ENCODE assay signal across 9 cellular contexts in genomic region chr3:12193485-12194165, GRCh38. TPM values are rescaled to one million over a fixed set of nuclear protein-coding genes. Genes with fewer than 3 reads are reported as not detected.
A peak's percentile ranks its signal among the peaks of the same experiment; 100 is the strongest.
DNase-seq lines count a peak whose midpoint lies in the region; ATAC-seq, FAIRE-seq and TF ChIP-seq lines count a peak whose summit lies in the region.
"Had no signal": no experiment of that assay in that cellular context is flagged by ENCODE, and none has a peak within 500 bp of the region (broad histone marks: within the 10 kb centered on the region; RNA-seq: fewer than 3 reads in every experiment).

No MANE protein-coding gene starts in this region.

- H3K4me1 Mint-ChIP-seq in activated T-cell treated with anti-CD3 and anti-CD28 coated beads, Interleukin-2, amount 50 U/mL, for 24 hours (ENCODE audit: low read depth) = peaks cover 75% of the 10 kb centered on the region
- H3K4me1 Mint-ChIP-seq in CD4-positive, alpha-beta memory T cell = peaks cover 0 to 5% (median under 1%) of the 10 kb centered on the region in 4 donors

- H3K79me2 ChIP-seq in endothelial cell of umbilical vein (ENCODE audit: control insufficient read depth, insufficient read depth, low read length) = no peaks in the 10 kb centered on the region

- H2AK5ac ChIP-seq in neuronal stem cell (ENCODE audit: low read depth, low read length) = no peak overlapping the region

- H3K79me1 ChIP-seq in neuronal stem cell (ENCODE audit: low read depth, low read length) = no peaks in the 10 kb centered on the region

- peak; percentile 90 for FAIRE-seq in endothelial cell of umbilical vein (lab: Jason Lieb, UNC)
- FAIRE-seq: G401.6 had no signal

- no peak for TF ChIP-seq CTCF in Peyer's patch (IDR thresholded peaks at IDR 0.05)
- TF ChIP-seq CTCF in endothelial cell of umbilical vein (IDR thresholded peaks at IDR 0.05; ENCODE audit: extremely low read depth in 1 of 2, insufficient read depth in 1 of 2, low read depth in 1 of 2, low read length in 2 of 2) = no peak
- TF ChIP-seq CTCF in retinal pigment epithelial cell (conservative IDR thresholded peaks at IDR 0.05; ENCODE audit: low read depth, low read length) = no peak

- no peak overlapping the region for H3K4me3 ChIP-seq in Peyer's patch
- H3K4me3 ChIP-seq in endothelial cell of umbilical vein (replicated peaks in 1 of 3; ENCODE audit: insufficient read depth in 1 of 3, low read depth in 1 of 3, low read length in 3 of 3) = no peak overlapping the region
- no peak overlapping the region for H3K4me3 ChIP-seq in retinal pigment epithelial cell (ENCODE audit: low read length)
- no peak overlapping the region for H3K4me3 ChIP-seq in neuronal stem cell (ENCODE audit: low read length in 2 of 2)
- no peak overlapping the region for H3K4me3 ChIP-seq in CD4-positive, alpha-beta memory T cell (ENCODE audit: low read length in 2 of 2)

- H2AFZ ChIP-seq in endothelial cell of umbilical vein (ENCODE audit: low read depth, low read length) = no peak overlapping the region
- H2AFZ ChIP-seq in neuronal stem cell (ENCODE audit: low read length) = no peak overlapping the region

- H3K36me3 ChIP-seq in Peyer's patch (no peaks in the 10 kb centered on the region), endothelial cell of umbilical vein (ENCODE audit: control insufficient read depth in 2 of 2, extremely low read depth in 1 of 2, insufficient read depth in 2 of 2, low read length in 2 of 2) (no peaks in the 10 kb centered on the region), neuronal stem cell (replicated peaks in 1 of 2; ENCODE audit: control insufficient read depth in 2 of 2, insufficient read depth in 2 of 2, low read length in 2 of 2) (no peaks in the 10 kb centered on the region)
- no peaks in the 10 kb centered on the region for H3K36me3 ChIP-seq in CD4-positive, alpha-beta memory T cell (ENCODE audit: insufficient read depth, low read length)

- no peak overlapping the region for H2BK12ac ChIP-seq in neuronal stem cell (ENCODE audit: low read length)

- peak; percentile 65 for DNase-seq in activated T-cell treated with anti-CD3 and anti-CD28 coated beads, Interleukin-2, amount 50 U/mL, for 24 hours
- no peak for DNase-seq in activated T-cell treated with anti-CD3 and anti-CD28 coated beads, Interleukin-2, amount 50 U/mL, for 1 hour
- DNase-seq in Peyer's patch (peak in 1 of 3 donors; percentile 79), endothelial cell of umbilical vein (ENCODE audit: low read depth, low spot score) (peak; percentile 79), retinal pigment epithelial cell (ENCODE audit: low read depth) (peak; percentile 97), neuronal stem cell (ENCODE audit: low spot score) (no peak)
- DNase-seq in CD4-positive, alpha-beta memory T cell = no peak

- H4K8ac ChIP-seq in neuronal stem cell (ENCODE audit: low read depth, low read length) = no peak overlapping the region

- H3K4me3 Mint-ChIP-seq in activated T-cell treated with anti-CD3 and anti-CD28 coated beads, Interleukin-2, amount 50 U/mL, for 24 hours = peak overlapping the region; percentile 48
- H3K4me3 Mint-ChIP-seq in CD4-positive, alpha-beta memory T cell = no peak overlapping the region

- H3K14ac ChIP-seq in neuronal stem cell (ENCODE audit: low read length) = no peak overlapping the region

- H2BK5ac ChIP-seq in neuronal stem cell (ENCODE audit: low read length) = no peak overlapping the region

- H3K27ac ChIP-seq in Peyer's patch (peak overlapping the region in 3 of 4 donors; percentile 14 to 79 (median 67)), endothelial cell of umbilical vein (ENCODE audit: insufficient read depth, low read depth, low read length) (peak overlapping the region; percentile 84), neuronal stem cell (replicated peaks; ENCODE audit: low read length) (no peak overlapping the region)
- no peak overlapping the region for H3K27ac ChIP-seq in CD4-positive, alpha-beta memory T cell (ENCODE audit: low read depth, low read length)

- intact Hi-C loops in endothelial cell of umbilical vein (cut with micrococcal nuclease) = loop anchor here (1.0 to 5.0 kb wide), 3 partner anchors 13 to 212 kb away; no protein-coding TSS in a partner anchor
- intact Hi-C loops in CD4-positive, alpha-beta memory T cell (cut with micrococcal nuclease) = no loop called here

- BruUV-seq in endothelial cell of umbilical vein (replicated peaks; lab: Mats Ljungman, UMichigan) = no TSS peak

- no peaks in the 10 kb centered on the region for H3K9me3 Mint-ChIP-seq in activated T-cell treated with anti-CD3 and anti-CD28 coated beads, Interleukin-2, amount 50 U/mL, for 24 hours
- H3K9me3 Mint-ChIP-seq in CD4-positive, alpha-beta memory T cell = no peaks in the 10 kb centered on the region

- H3K9me1 ChIP-seq in endothelial cell of umbilical vein (replicated peaks; ENCODE audit: control insufficient read depth, extremely low read depth, insufficient read depth, low read length) = no peaks in the 10 kb centered on the region

- H4K91ac ChIP-seq in neuronal stem cell (ENCODE audit: low read depth, low read length, poor library complexity) = no peak overlapping the region

- WGBS in neuronal stem cell (ENCODE audit: extremely low coverage in 2 of 2, insufficient read length in 2 of 2, insufficient replicate concordance in 1 of 2), 2 donors = no CpG with 5 or more reads among the region's 1 CpG

- POLR2A ChIA-PET in endothelial cell of umbilical vein (lab: Charles Lee) = no interaction called here
- POLR2A ChIA-PET in CD4-positive, alpha-beta memory T cell (lab: Charles Lee; ENCODE audit: partially characterized antibody) = no interaction called here

- H3K36me3 Mint-ChIP-seq in activated T-cell treated with anti-CD3 and anti-CD28 coated beads, Interleukin-2, amount 50 U/mL, for 24 hours (ENCODE audit: low read depth) = no peaks in the 10 kb centered on the region
- H3K36me3 Mint-ChIP-seq in CD4-positive, alpha-beta memory T cell = no peaks in the 10 kb centered on the region

- no peak overlapping the region for H3K4ac ChIP-seq in neuronal stem cell (ENCODE audit: low read length)

- no peak overlapping the region for H3K9ac ChIP-seq in endothelial cell of umbilical vein (replicated peaks; ENCODE audit: extremely low read depth, insufficient read depth, low read length)
- no peak overlapping the region for H3K9ac ChIP-seq in neuronal stem cell (ENCODE audit: low read depth, low read length, poor library complexity)

- H3K23ac ChIP-seq in neuronal stem cell (ENCODE audit: low read depth, low read length, poor library complexity) = no peak overlapping the region

- H3K27me3 ChIP-seq in Peyer's patch = no peaks in the 10 kb centered on the region
- H3K27me3 ChIP-seq in endothelial cell of umbilical vein (ENCODE audit: control insufficient read depth in 2 of 2, insufficient read depth in 2 of 2, low read length in 2 of 2) = no peaks in the 10 kb centered on the region
- peaks cover 0 to 8% (median 0%) of the 10 kb centered on the region in 3 experiments for H3K27me3 ChIP-seq in neuronal stem cell (ENCODE audit: control insufficient read depth in 3 of 3, insufficient read depth in 3 of 3, low read depth in 1 of 3, low read length in 3 of 3)
- no peaks in the 10 kb centered on the region for H3K27me3 ChIP-seq in CD4-positive, alpha-beta memory T cell (ENCODE audit: insufficient read depth, low read length)

- H3K9me3 ChIP-seq in Peyer's patch (no peaks in the 10 kb centered on the region), endothelial cell of umbilical vein (replicated peaks; ENCODE audit: control insufficient read depth, insufficient read depth, low read length) (no peaks in the 10 kb centered on the region), neuronal stem cell (replicated peaks in 1 of 2; ENCODE audit: control insufficient read depth in 2 of 2, insufficient read depth in 1 of 2, low read depth in 1 of 2, low read length in 2 of 2) (no peaks in the 10 kb centered on the region)
- H3K9me3 ChIP-seq in CD4-positive, alpha-beta memory T cell (ENCODE audit: control insufficient read depth in 1 of 2, low read length in 2 of 2) = no peaks in the 10 kb centered on the region

- dilution Hi-C loops in endothelial cell of umbilical vein (cut with MboI; ENCODE audit: extremely low pct_ligation_motif_present, low sequenced_read_pairs) = no loop called here

- H3K4me2 ChIP-seq in endothelial cell of umbilical vein (ENCODE audit: insufficient read depth, low read length) = peak overlapping the region; percentile 43
- H3K4me2 ChIP-seq in neuronal stem cell (ENCODE audit: insufficient read depth, low read length, poor library complexity, severe bottlenecking) = no peak overlapping the region

- CTCF ChIA-PET in endothelial cell of umbilical vein (lab: Charles Lee) = interaction anchor here (0.8 kb wide), 1 partner anchor 16 kb away, joined by 4 read pairs; no protein-coding TSS in a partner anchor
- CTCF ChIA-PET in CD4-positive, alpha-beta memory T cell (lab: Charles Lee; ENCODE audit: partially characterized antibody) = interaction anchor here (1.2 kb wide), 1 partner anchor 10 kb away, joined by 3 read pairs; no protein-coding TSS in a partner anchor

- H2BK15ac ChIP-seq in neuronal stem cell (ENCODE audit: low read length) = no peak overlapping the region

- TF ChIP-seq POLR2A in Peyer's patch (IDR thresholded peaks at IDR 0.05) (no peak), endothelial cell of umbilical vein (IDR thresholded peaks at IDR 0.05; ENCODE audit: low read depth, low read length) (no peak)

- peaks cover 0 to 28% (median 2%) of the 10 kb centered on the region in 4 donors for H3K4me1 ChIP-seq in Peyer's patch
- H3K4me1 ChIP-seq in endothelial cell of umbilical vein (ENCODE audit: control insufficient read depth, extremely low read depth, insufficient read depth, low read length) = peaks cover 23% of the 10 kb centered on the region
- H3K4me1 ChIP-seq in neuronal stem cell (ENCODE audit: control insufficient read depth in 2 of 2, insufficient read depth in 1 of 2, low read depth in 1 of 2, low read length in 2 of 2) = peaks cover 0 to 6% of the 10 kb centered on the region in 2 donors
- H3K4me1 ChIP-seq in CD4-positive, alpha-beta memory T cell (ENCODE audit: insufficient read depth, low read length) = no peaks in the 10 kb centered on the region

- H4K20me1 ChIP-seq in endothelial cell of umbilical vein (replicated peaks; ENCODE audit: control insufficient read depth, extremely low read depth, insufficient read depth, low read length) = no peaks in the 10 kb centered on the region

- peak overlapping the region; percentile 90 for H3K27ac Mint-ChIP-seq in activated T-cell treated with anti-CD3 and anti-CD28 coated beads, Interleukin-2, amount 50 U/mL, for 24 hours
- no peak overlapping the region for H3K27ac Mint-ChIP-seq in CD4-positive, alpha-beta memory T cell

- no peak overlapping the region for H3K18ac ChIP-seq in neuronal stem cell (ENCODE audit: low read length)

- peaks cover 6% of the 10 kb centered on the region for H3K27me3 Mint-ChIP-seq in activated T-cell treated with anti-CD3 and anti-CD28 coated beads, Interleukin-2, amount 50 U/mL, for 24 hours
- H3K27me3 Mint-ChIP-seq in CD4-positive, alpha-beta memory T cell = peaks cover 0 to 2% of the 10 kb centered on the region in 2 donors

- peak; percentile 47 for ATAC-seq in HG02938 (IDR thresholded peaks at IDR 0.05; ENCODE audit: unreplicated experiment)

- H2BK120ac ChIP-seq in neuronal stem cell (ENCODE audit: low read depth, low read length) = no peak overlapping the region

RNA-seq across cellular contexts. Expression of gene TIMP4, which starts 34.9 kb away (rescaled TPM):
- total RNA-seq in Peyer's patch (10 to 100 TPM in 1 of 4 donors, 1 to 10 TPM in 3; 3.7 to 22.3 (median 5.0) TPM), endothelial cell of umbilical vein (0.40 TPM in 1 of 2 replicates, not detected in the other)
- polyA plus RNA-seq in endothelial cell of umbilical vein = 0.07 TPM in 1 of 2 replicates, not detected in the other
- polyA plus RNA-seq in endothelial cell of umbilical vein (2011; cell fraction: cytosol; rRNA removed) = 0.04 and 0.05 TPM in 2 replicates
- not detected in 2 replicates for polyA plus RNA-seq in endothelial cell of umbilical vein (2011; cell fraction: nucleus; rRNA removed)
- polyA plus RNA-seq in endothelial cell of umbilical vein (2012) = 0.09 TPM in 1 of 2 replicates, not detected in the other
- polyA minus RNA-seq in endothelial cell of umbilical vein = not detected in 2 replicates
- polyA minus RNA-seq in endothelial cell of umbilical vein (2011; cell fraction: cytosol; rRNA and poly(A)+ RNA removed) = 4.5 TPM
- polyA minus RNA-seq in endothelial cell of umbilical vein (2011; cell fraction: nucleus; rRNA and poly(A)+ RNA removed) = not detected in 2 replicates
- polyA plus RNA-seq in neuronal stem cell (2013, experiment 1 of 2) = not detected
- not detected for polyA plus RNA-seq in neuronal stem cell (2013, experiment 2 of 2)
- not detected for total RNA-seq in CD4-positive, alpha-beta memory T cell
- polyA plus RNA-seq in CD4-positive, alpha-beta memory T cell = not detected

Comparison
In these comparisons a context has a peak if more than half of its experiments do, and no peak if none do; other contexts are left out.
1. DNase-seq: peak in activated T-cell treated with anti-CD3 and anti-CD28 coated beads, Interleukin-2, amount 50 U/mL, for 24 hours (single experiment), endothelial cell of umbilical vein (single experiment) and retinal pigment epithelial cell (single experiment); none in activated T-cell treated with anti-CD3 and anti-CD28 coated beads, Interleukin-2, amount 50 U/mL, for 1 hour (single experiment), neuronal stem cell (single experiment) and CD4-positive, alpha-beta memory T cell (0 of 5).
2. H3K27ac ChIP-seq: peak in Peyer's patch (3 of 4) and endothelial cell of umbilical vein (single experiment); none in neuronal stem cell (single experiment) and CD4-positive, alpha-beta memory T cell (single experiment).